21 cellular contexts compared by ENCODE assay signal in the genomic region with DNA sequence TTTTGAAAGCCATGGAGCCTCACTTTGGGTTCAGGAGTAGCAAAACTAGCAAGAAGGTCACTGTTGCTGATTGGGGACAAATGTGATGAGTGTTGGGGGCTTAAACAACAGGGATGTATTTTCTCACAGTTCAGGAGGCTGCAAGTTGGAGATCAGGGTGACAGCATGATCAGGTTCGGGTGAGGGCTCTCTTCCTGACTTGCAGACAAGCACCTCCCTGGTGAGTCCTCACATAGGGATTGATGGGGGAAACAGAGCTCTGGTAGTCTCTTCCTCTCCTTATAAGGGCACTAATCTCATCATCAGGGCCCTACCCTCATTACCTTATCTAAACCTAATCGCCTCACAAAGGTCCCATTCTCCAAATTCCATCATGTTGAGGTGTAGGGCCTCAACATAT.
"Had no signal": no experiment of that assay in that cellular context is flagged by ENCODE, and none has a peak within 500 bp of the region (broad histone marks: within the 10 kb centered on the region; RNA-seq: fewer than 3 reads in every experiment).

No MANE protein-coding gene starts in this region.

- H3K36me3 ChIP-seq: colonic mucosa, esophagus squamous epithelium, gastrocnemius medialis, left lung, lower lobe of right lung had no signal

- H3K9me3 Mint-ChIP-seq: dendritic cell treated with granulocyte-macrophage colony-stimulating factor and Interleukin-4, amounts not matched to agents 40 ng/mL and 50 ng/mL, for 4 days; effector memory CD8-positive, alpha-beta T cell; naive thymus-derived CD4-positive, alpha-beta T cell had no signal

- H3K9me3 ChIP-seq: colonic mucosa, esophagus squamous epithelium, gastrocnemius medialis, left lung, lower lobe of right lung had no signal

- H3K27me3 ChIP-seq: colonic mucosa, esophagus squamous epithelium, gastrocnemius medialis, hepatocyte had no signal

- H3K4me1 Mint-ChIP-seq: memory B cell had no signal

- H3K27ac Mint-ChIP-seq: dendritic cell treated with granulocyte-macrophage colony-stimulating factor and Interleukin-4, amounts not matched to agents 40 ng/mL and 50 ng/mL, for 4 days; effector memory CD8-positive, alpha-beta T cell; memory B cell; naive thymus-derived CD4-positive, alpha-beta T cell had no signal

- H3K4me3 ChIP-seq: colonic mucosa, esophagus squamous epithelium, gastrocnemius medialis, hepatocyte, left lung, lower lobe of right lung had no signal

- H3K27me3 Mint-ChIP-seq: memory B cell had no signal

- H3K36me3 Mint-ChIP-seq: memory B cell; naive thymus-derived CD4-positive, alpha-beta T cell had no signal

- H3K4me3 Mint-ChIP-seq: dendritic cell treated with granulocyte-macrophage colony-stimulating factor and Interleukin-4, amounts not matched to agents 40 ng/mL and 50 ng/mL, for 4 days; effector memory CD8-positive, alpha-beta T cell; memory B cell; naive thymus-derived CD4-positive, alpha-beta T cell had no signal

- H3K4me1 ChIP-seq: colonic mucosa, esophagus squamous epithelium, gastrocnemius medialis, left lung, lower lobe of right lung had no signal

- ATAC-seq: effector memory CD8-positive, alpha-beta T cell; gastrocnemius medialis; left cardiac atrium; left lung; left ventricle myocardium superior; lower lobe of right lung; naive thymus-derived CD4-positive, alpha-beta T cell had no signal

- DNase-seq: colonic mucosa; cortex of kidney; effector CD8-positive, alpha-beta T cell; effector memory CD8-positive, alpha-beta T cell; esophagus squamous epithelium; foreskin fibroblast; foreskin melanocyte; gastrocnemius medialis; glutamatergic neuron; hypothalamus; left cardiac atrium; left lung; left ventricle myocardium superior; lower lobe of right lung; mammary epithelial cell; mesendoderm; midbrain; naive thymus-derived CD4-positive, alpha-beta T cell had no signal

- H3K27ac ChIP-seq: colonic mucosa, esophagus squamous epithelium, gastrocnemius medialis, hepatocyte, left lung, lower lobe of right lung had no signal
